In the genomic region with DNA sequence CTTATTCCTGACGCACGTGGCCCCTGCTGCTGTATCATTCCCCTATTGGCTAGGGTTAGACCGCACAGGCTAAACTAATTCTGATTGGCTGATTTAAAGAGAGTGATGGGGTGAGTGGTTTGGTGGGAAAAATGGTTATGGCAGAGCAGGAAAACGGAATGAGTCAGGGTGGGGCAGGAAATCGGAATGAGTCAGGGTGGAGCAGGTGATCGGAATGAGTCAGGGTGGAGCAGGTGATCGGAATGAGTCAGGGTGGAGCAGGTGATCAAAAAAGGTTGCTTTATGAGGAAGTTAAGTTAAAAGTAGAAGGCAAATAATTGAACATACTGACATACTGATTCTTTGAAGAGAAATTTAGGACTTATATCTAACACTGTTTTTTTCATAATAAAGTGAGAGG, we compare ENCODE assay signal across 12 cellular contexts. TPM values are rescaled to one million over a fixed set of nuclear protein-coding genes. Genes with fewer than 3 reads are reported as not detected.
A peak's percentile ranks its signal among the peaks of the same experiment; 100 is the strongest.
DNase-seq lines count a peak whose midpoint lies in the region; ATAC-seq and TF ChIP-seq lines count a peak whose summit lies in the region.
"Not testable (repeated sequence)": the region's sequence is repeated elsewhere in the genome, so short reads cannot be mapped to it uniquely, and the experiment has no call there.
"Had no signal": no experiment of that assay in that cellular context is flagged by ENCODE, and none has a peak within 500 bp of the region (broad histone marks: within the 10 kb centered on the region; RNA-seq: fewer than 3 reads in every experiment).

No MANE protein-coding gene starts in this region.

- not testable (repeated sequence) for H3K36me3 Mint-ChIP-seq in Calu3 (ENCODE audit: insufficient read depth, unreplicated experiment); IgD-negative memory B cell; activated CD8-positive, alpha-beta memory T cell treated with anti-CD3 and anti-CD28 coated beads, Interleukin-2, amount 10 ng/mL, durations not matched to agents 7 days and 5 days; MCF 10A (ENCODE audit: insufficient read depth, unreplicated experiment)

- not testable (repeated sequence) for H3K9me3 Mint-ChIP-seq in Calu3 (ENCODE audit: low read depth, unreplicated experiment); IgD-negative memory B cell; activated CD8-positive, alpha-beta memory T cell treated with anti-CD3 and anti-CD28 coated beads, Interleukin-2, amount 10 ng/mL, durations not matched to agents 7 days and 5 days (ENCODE audit: low read depth); MCF 10A (ENCODE audit: unreplicated experiment)

- POLR2A ChIA-PET in MCF 10A (lab: Yijun Ruan, JAX), result not testable (repeated sequence)

- intact Hi-C loops in Calu3 (cut with micrococcal nuclease; ENCODE audit: unreplicated experiment); MCF 10A (cut with micrococcal nuclease): not testable (repeated sequence)

- peak; percentile 26 for DNase-seq in Calu3
- DNase-seq in SW480 (ENCODE audit: low spot score), result peak; percentile 83
- DNase-seq in activated CD8-positive, alpha-beta memory T cell treated with anti-CD3 and anti-CD28 coated beads, Interleukin-2, amount 10 ng/mL, durations not matched to agents 7 days and 5 days, result peak; percentile 51
- DNase-seq in MCF 10A (ENCODE audit: unreplicated experiment), result peak; percentile 16
- DNase-seq in kidney tubule cell (ENCODE audit: low spot score), result peak; percentile 6
- DNase-seq in stimulated activated CD4-positive, alpha-beta T cell treated with anti-CD3 and anti-CD28 coated beads, Interleukin-1b, Interleukin-23, amount 100 ng/mL, for 48 hours, result peak; percentile 34

- not testable (repeated sequence) for H3K4me3 Mint-ChIP-seq in Calu3 (ENCODE audit: low read depth, unreplicated experiment); activated CD8-positive, alpha-beta memory T cell treated with anti-CD3 and anti-CD28 coated beads, Interleukin-2, amount 10 ng/mL, durations not matched to agents 7 days and 5 days; MCF 10A (ENCODE audit: unreplicated experiment)
- H3K4me3 Mint-ChIP-seq in IgD-negative memory B cell, result peak overlapping the region in 3 of 4 donors; percentile 2 to 75 (median 35)

- not testable (repeated sequence) for H3K27ac Mint-ChIP-seq in Calu3 (ENCODE audit: unreplicated experiment); MCF 10A (ENCODE audit: low read depth, unreplicated experiment)
- peak overlapping the region in 1 of 3 donors; percentile 68 for H3K27ac Mint-ChIP-seq in IgD-negative memory B cell
- peak overlapping the region; percentile 30 for H3K27ac Mint-ChIP-seq in activated CD8-positive, alpha-beta memory T cell treated with anti-CD3 and anti-CD28 coated beads, Interleukin-2, amount 10 ng/mL, durations not matched to agents 7 days and 5 days

- ATAC-seq in activated CD8-positive, alpha-beta memory T cell treated with anti-CD3 and anti-CD28 coated beads, Interleukin-2, amount 10 ng/mL, durations not matched to agents 7 days and 5 days, result not testable (repeated sequence)

- CTCF ChIA-PET in Calu3 (lab: Charles Lee), result not testable (repeated sequence)
- CTCF ChIA-PET in activated CD8-positive, alpha-beta memory T cell treated with anti-CD3 and anti-CD28 coated beads, Interleukin-2, amount 10 ng/mL, durations not matched to agents 7 days and 5 days (lab: Charles Lee), result interaction anchor here (1.9 kb wide), 1 partner anchor 9 kb away, joined by 7 read pairs; no protein-coding TSS in a partner anchor
- CTCF ChIA-PET in MCF 10A (lab: Yijun Ruan, JAX), result interaction anchor here (0.9 kb wide), 1 partner anchor 196 kb away, joined by 3 read pairs; no protein-coding TSS in a partner anchor

- H3K27me3 Mint-ChIP-seq in Calu3 (ENCODE audit: unreplicated experiment); IgD-negative memory B cell; activated CD8-positive, alpha-beta memory T cell treated with anti-CD3 and anti-CD28 coated beads, Interleukin-2, amount 10 ng/mL, durations not matched to agents 7 days and 5 days; MCF 10A (ENCODE audit: insufficient read depth, unreplicated experiment): not testable (repeated sequence)

- not testable (repeated sequence) for BruUV-seq in Calu3 (replicated peaks; lab: Mats Ljungman, UMichigan); MCF 10A (replicated peaks; lab: Mats Ljungman, UMichigan)

- not testable (repeated sequence) for H3K4me1 Mint-ChIP-seq in Calu3 (ENCODE audit: low read depth, unreplicated experiment); MCF 10A (ENCODE audit: insufficient read depth, unreplicated experiment)
- H3K4me1 Mint-ChIP-seq in IgD-negative memory B cell, result peaks cover 0 to 10% (median 7%) of the 10 kb centered on the region in 3 donors
- H3K4me1 Mint-ChIP-seq in activated CD8-positive, alpha-beta memory T cell treated with anti-CD3 and anti-CD28 coated beads, Interleukin-2, amount 10 ng/mL, durations not matched to agents 7 days and 5 days, result peaks cover 17% of the 10 kb centered on the region

- TF ChIP-seq CTCF in Calu3 (IDR thresholded peaks at IDR 0.05; ENCODE audit: unreplicated experiment); MCF 10A (IDR thresholded peaks at IDR 0.05; ENCODE audit: unreplicated experiment): not testable (repeated sequence)

RNA-seq across cellular contexts. Expression of a gene that starts 2.6 kb away (rescaled TPM):
- total RNA-seq in Calu3 (2022) (not detected in 2 replicates), MCF 10A (2022) (not detected in 2 replicates)
- not detected for polyA plus RNA-seq in IgD-negative memory B cell
- total RNA-seq in activated CD8-positive, alpha-beta memory T cell treated with anti-CD3 and anti-CD28 coated beads, Interleukin-2, amount 10 ng/mL, durations not matched to agents 7 days and 5 days, result not detected
- total RNA-seq: H7, NCI-H460, Peyer's patch had no signal
- polyA plus RNA-seq: AG04450, BJ had no signal

RNA-seq across cellular contexts. Expression of a gene that starts 42.7 kb away (rescaled TPM):
- total RNA-seq in Calu3 (2022), result not detected in 2 replicates
- not detected for polyA plus RNA-seq in IgD-negative memory B cell
- total RNA-seq in activated CD8-positive, alpha-beta memory T cell treated with anti-CD3 and anti-CD28 coated beads, Interleukin-2, amount 10 ng/mL, durations not matched to agents 7 days and 5 days, result not detected
- total RNA-seq in MCF 10A (2022), result not detected in 2 replicates
- total RNA-seq: H7, NCI-H460, Peyer's patch had no signal
- polyA plus RNA-seq: AG04450, BJ had no signal

Comparison
In these comparisons a context has a peak if more than half of its experiments do, and no peak if none do; other contexts are left out.
1. DNase-seq: peak in every context shown above with its lines; median percentile 83 in SW480; 51 in activated CD8-positive, alpha-beta memory T cell treated with anti-CD3 and anti-CD28 coated beads, Interleukin-2, amount 10 ng/mL, durations not matched to agents 7 days and 5 days; 34 in stimulated activated CD4-positive, alpha-beta T cell treated with anti-CD3 and anti-CD28 coated beads, Interleukin-1b, Interleukin-23, amount 100 ng/mL, for 48 hours; 26 in Calu3; 16 in MCF 10A; 6 in kidney tubule cell.